In the genomic region with DNA sequence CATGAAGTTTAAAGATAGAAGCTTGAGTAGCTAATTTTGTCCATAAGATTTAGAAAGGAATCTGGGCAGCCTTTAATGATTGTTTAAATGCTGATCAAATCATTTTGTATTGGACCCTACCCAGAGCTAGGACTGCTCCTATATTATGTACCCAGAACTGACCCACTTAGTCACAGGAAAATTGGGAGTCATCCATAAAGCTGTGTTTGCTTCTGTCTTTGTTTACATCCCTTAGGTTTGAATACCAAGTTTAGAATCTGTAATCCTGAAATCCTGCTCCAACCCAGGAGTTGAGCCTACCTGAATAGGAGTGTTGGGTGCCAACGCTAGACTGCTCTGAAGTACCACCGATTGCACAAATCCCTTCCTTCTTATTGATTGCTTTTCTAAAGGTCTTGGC, we compare ENCODE assay signal across 21 cellular contexts. TPM values are rescaled to one million over a fixed set of nuclear protein-coding genes. Genes with fewer than 3 reads are reported as not detected.
DNase-seq lines count a peak whose midpoint lies in the region; ATAC-seq and TF ChIP-seq lines count a peak whose summit lies in the region.
"Had no signal": no experiment of that assay in that cellular context is flagged by ENCODE, and none has a peak within 500 bp of the region (broad histone marks: within the 10 kb centered on the region; RNA-seq: fewer than 3 reads in every experiment).

No MANE protein-coding gene starts in this region.

- H3K36me3 Mint-ChIP-seq in activated naive CD4-positive, alpha-beta T cell treated with anti-CD3 and anti-CD28 coated beads for 36 hours (ENCODE audit: low read depth) = peaks cover 69% of the 10 kb centered on the region
- peaks cover 74% of the 10 kb centered on the region for H3K36me3 Mint-ChIP-seq in CD8-positive, alpha-beta T cell
- H3K36me3 Mint-ChIP-seq in activated naive CD8-positive, alpha-beta T cell treated with anti-CD3 and anti-CD28 coated beads for 36 hours = peaks cover 76% of the 10 kb centered on the region
- H3K36me3 Mint-ChIP-seq in natural killer cell treated with Interleukin-12 subunit alpha and Interleukin-12 subunit beta and Interleukin-15 and Interleukin-18, amount 100 ng/mL, for 72 hours = peaks cover 60% of the 10 kb centered on the region

- no peaks in the 10 kb centered on the region for H3K27me3 Mint-ChIP-seq in activated naive CD4-positive, alpha-beta T cell treated with anti-CD3 and anti-CD28 coated beads for 36 hours (ENCODE audit: low read depth)
- H3K27me3 Mint-ChIP-seq in CD8-positive, alpha-beta T cell (ENCODE audit: low read depth) = no peaks in the 10 kb centered on the region
- H3K27me3 Mint-ChIP-seq in activated naive CD8-positive, alpha-beta T cell treated with anti-CD3 and anti-CD28 coated beads for 36 hours = no peaks in the 10 kb centered on the region
- H3K27me3 Mint-ChIP-seq in natural killer cell treated with Interleukin-12 subunit alpha and Interleukin-12 subunit beta and Interleukin-15 and Interleukin-18, amount 100 ng/mL, for 72 hours = no peaks in the 10 kb centered on the region

- no peak overlapping the region for H3K4me3 ChIP-seq in CD8-positive, alpha-beta T cell (ENCODE audit: low read depth, low read length)
- H3K4me3 ChIP-seq: Peyer's patch, SJSA1 had no signal

- CTCF ChIA-PET in activated naive CD4-positive, alpha-beta T cell treated with anti-CD3 and anti-CD28 coated beads for 36 hours (lab: Charles Lee) = interaction anchor here (0.6 to 5.3 kb wide), 7 partner anchors 9 to 696 kb away, joined by 3 to 106 read pairs (median 3); no protein-coding TSS in a partner anchor
- CTCF ChIA-PET in CD8-positive, alpha-beta T cell (lab: Charles Lee) = interaction anchor here (1.0 to 9.1 kb wide), 12 partner anchors 8 to 163 kb away, joined by 3 to 148 read pairs (median 4); no protein-coding TSS in a partner anchor

- ATAC-seq in CD8-positive, alpha-beta T cell = no peak
- no peak for ATAC-seq in natural killer cell treated with Interleukin-12 subunit alpha and Interleukin-12 subunit beta and Interleukin-15 and Interleukin-18, amount 100 ng/mL, for 72 hours

- POLR2A ChIA-PET in CD8-positive, alpha-beta T cell (lab: Charles Lee) = interaction anchor here (0.6 to 4.4 kb wide), 3 partner anchors 12 to 33 kb away, joined by 4 to 17 read pairs (median 15); no protein-coding TSS in a partner anchor

- no peaks in the 10 kb centered on the region for H3K27me3 ChIP-seq in CD8-positive, alpha-beta T cell (ENCODE audit: insufficient read depth, low read length)
- H3K27me3 ChIP-seq: Peyer's patch, SJSA1 had no signal

- intact Hi-C loops in activated naive CD4-positive, alpha-beta T cell treated with anti-CD3 and anti-CD28 coated beads for 36 hours (cut with micrococcal nuclease) = no loop called here
- intact Hi-C loops in CD8-positive, alpha-beta T cell (cut with DNase I, micrococcal nuclease) = no loop called here

- H3K27ac Mint-ChIP-seq in activated naive CD4-positive, alpha-beta T cell treated with anti-CD3 and anti-CD28 coated beads for 36 hours = peak overlapping the region; percentile 94
- H3K27ac Mint-ChIP-seq in CD8-positive, alpha-beta T cell = peak overlapping the region; percentile 94
- H3K27ac Mint-ChIP-seq in activated naive CD8-positive, alpha-beta T cell treated with anti-CD3 and anti-CD28 coated beads for 36 hours = peak overlapping the region; percentile 93
- H3K27ac Mint-ChIP-seq in natural killer cell treated with Interleukin-12 subunit alpha and Interleukin-12 subunit beta and Interleukin-15 and Interleukin-18, amount 100 ng/mL, for 72 hours = peak overlapping the region; percentile 81 to 94
- H3K27ac Mint-ChIP-seq: H9 had no signal

- H3K9me3 ChIP-seq in CD8-positive, alpha-beta T cell (ENCODE audit: low read length) = no peaks in the 10 kb centered on the region
- H3K9me3 ChIP-seq: Peyer's patch, SJSA1 had no signal

- DNase-seq in activated naive CD4-positive, alpha-beta T cell treated with anti-CD3 and anti-CD28 coated beads for 36 hours = no peak
- no peak for DNase-seq in activated naive CD4-positive, alpha-beta T cell treated with Interleukin-2 at 50 U/mL for 16 hours
- no peak for DNase-seq in CD8-positive, alpha-beta T cell
- DNase-seq in activated naive CD8-positive, alpha-beta T cell treated with anti-CD3 and anti-CD28 coated beads for 36 hours = no peak
- no peak for DNase-seq in natural killer cell treated with Interleukin-12 subunit alpha and Interleukin-12 subunit beta and Interleukin-15 and Interleukin-18, amount 100 ng/mL, for 72 hours (ENCODE audit: low spot score)
- no peak for DNase-seq in OCI-M2 (lab: John Stamatoyannopoulos, UW; ENCODE audit: unreplicated experiment)
- no peak for DNase-seq in activated CD8-positive, alpha-beta memory T cell treated with anti-CD3 and anti-CD28 coated beads, Interleukin-2, amount 50 U/mL, for 48 hours
- no peak for DNase-seq in Ammon's horn (ENCODE audit: low spot score)
- DNase-seq: Calu3, GF-D8, H9, NCI-H1417 treated with DMSO at 0.1 percent for 48 hours, NCI-H187 treated with DMSO at 0.1 percent for 48 hours, NCI-H226, NCI-H524, NCI-H82, Peyer's patch had no signal

- H3K9me3 Mint-ChIP-seq in activated naive CD4-positive, alpha-beta T cell treated with anti-CD3 and anti-CD28 coated beads for 36 hours = no peaks in the 10 kb centered on the region
- H3K9me3 Mint-ChIP-seq in CD8-positive, alpha-beta T cell = no peaks in the 10 kb centered on the region
- H3K9me3 Mint-ChIP-seq in activated naive CD8-positive, alpha-beta T cell treated with anti-CD3 and anti-CD28 coated beads for 36 hours = peaks cover 1% of the 10 kb centered on the region
- no peaks in the 10 kb centered on the region for H3K9me3 Mint-ChIP-seq in natural killer cell treated with Interleukin-12 subunit alpha and Interleukin-12 subunit beta and Interleukin-15 and Interleukin-18, amount 100 ng/mL, for 72 hours
- H3K9me3 Mint-ChIP-seq: CD14-positive monocyte had no signal

- H3K4me1 ChIP-seq in CD8-positive, alpha-beta T cell (ENCODE audit: insufficient read depth, low read length) = peaks cover 28% of the 10 kb centered on the region
- H3K4me1 ChIP-seq: Peyer's patch, SJSA1 had no signal

- no peak for TF ChIP-seq CTCF in CD8-positive, alpha-beta T cell (IDR thresholded peaks at IDR 0.05)

- H3K27ac ChIP-seq in CD8-positive, alpha-beta T cell (ENCODE audit: low read depth, low read length) = no peak overlapping the region
- H3K27ac ChIP-seq: KMS-11, Peyer's patch, SJSA1 had no signal

- H3K4me1 Mint-ChIP-seq in activated naive CD4-positive, alpha-beta T cell treated with anti-CD3 and anti-CD28 coated beads for 36 hours (ENCODE audit: low read depth) = peaks cover 61% of the 10 kb centered on the region
- peaks cover 42% of the 10 kb centered on the region for H3K4me1 Mint-ChIP-seq in CD8-positive, alpha-beta T cell (ENCODE audit: low read depth)
- peaks cover 55% of the 10 kb centered on the region for H3K4me1 Mint-ChIP-seq in activated naive CD8-positive, alpha-beta T cell treated with anti-CD3 and anti-CD28 coated beads for 36 hours
- H3K4me1 Mint-ChIP-seq in natural killer cell treated with Interleukin-12 subunit alpha and Interleukin-12 subunit beta and Interleukin-15 and Interleukin-18, amount 100 ng/mL, for 72 hours (ENCODE audit: low read depth in 2 of 2) = peaks cover 46 to 51% of the 10 kb centered on the region in 2 donors
- H3K4me1 Mint-ChIP-seq: H9 had no signal

- peaks cover 52% of the 10 kb centered on the region for H3K36me3 ChIP-seq in CD8-positive, alpha-beta T cell (ENCODE audit: insufficient read depth, low read length)

- H3K4me3 Mint-ChIP-seq in activated naive CD4-positive, alpha-beta T cell treated with anti-CD3 and anti-CD28 coated beads for 36 hours = no peak overlapping the region
- no peak overlapping the region for H3K4me3 Mint-ChIP-seq in CD8-positive, alpha-beta T cell
- H3K4me3 Mint-ChIP-seq in activated naive CD8-positive, alpha-beta T cell treated with anti-CD3 and anti-CD28 coated beads for 36 hours = no peak overlapping the region
- no peak overlapping the region for H3K4me3 Mint-ChIP-seq in natural killer cell treated with Interleukin-12 subunit alpha and Interleukin-12 subunit beta and Interleukin-15 and Interleukin-18, amount 100 ng/mL, for 72 hours
- H3K4me3 Mint-ChIP-seq: CD14-positive monocyte, H9 had no signal

RNA-seq across cellular contexts. Expression of a gene that starts 23.8 kb away (rescaled TPM):
- 1,000 to 10,000 TPM; 1,008 to 1,043 TPM for total RNA-seq in activated naive CD4-positive, alpha-beta T cell treated with anti-CD3 and anti-CD28 coated beads for 36 hours
- total RNA-seq in CD8-positive, alpha-beta T cell = 100 to 1,000 TPM; 241 to 252 TPM
- total RNA-seq in activated naive CD8-positive, alpha-beta T cell treated with anti-CD3 and anti-CD28 coated beads for 36 hours = 100 to 1,000 TPM; 886 to 901 TPM
- 1,000 to 10,000 TPM in 1 of 2 donors, 100 to 1,000 TPM in 1; 844 to 1,356 TPM for total RNA-seq in natural killer cell treated with Interleukin-12 subunit alpha and Interleukin-12 subunit beta and Interleukin-15 and Interleukin-18, amount 100 ng/mL, for 72 hours

RNA-seq across cellular contexts. Expression of a gene that starts 53.4 kb away (rescaled TPM):
- not detected for total RNA-seq in activated naive CD4-positive, alpha-beta T cell treated with anti-CD3 and anti-CD28 coated beads for 36 hours
- total RNA-seq in CD8-positive, alpha-beta T cell = not detected
- total RNA-seq in activated naive CD8-positive, alpha-beta T cell treated with anti-CD3 and anti-CD28 coated beads for 36 hours = not detected
- not detected for total RNA-seq in natural killer cell treated with Interleukin-12 subunit alpha and Interleukin-12 subunit beta and Interleukin-15 and Interleukin-18, amount 100 ng/mL, for 72 hours
- total RNA-seq: Calu3, H9, MCF 10A, Peyer's patch, SJSA1 had no signal

RNA-seq across cellular contexts. Expression of a gene that starts 53.5 kb away (rescaled TPM):
- under 1 TPM; 0.24 to 0.32 TPM for total RNA-seq in activated naive CD4-positive, alpha-beta T cell treated with anti-CD3 and anti-CD28 coated beads for 36 hours
- total RNA-seq in CD8-positive, alpha-beta T cell = under 1 TPM; 0.22 to 0.31 TPM
- under 1 TPM; 0.14 to 0.56 TPM for total RNA-seq in activated naive CD8-positive, alpha-beta T cell treated with anti-CD3 and anti-CD28 coated beads for 36 hours
- under 1 TPM; 0.42 to 0.59 TPM for total RNA-seq in natural killer cell treated with Interleukin-12 subunit alpha and Interleukin-12 subunit beta and Interleukin-15 and Interleukin-18, amount 100 ng/mL, for 72 hours
- total RNA-seq: H9, MCF 10A, SJSA1 had no signal
